In genomic region chr11:46332093-46332567, GRCh38 we compare ENCODE assay signal across 2 cellular contexts.
A peak's percentile ranks its signal among the peaks of the same experiment; 100 is the strongest.
TF ChIP-seq lines count a peak whose summit lies in the region.

No MANE protein-coding gene starts in this region.

TF ChIP-seq in HepG2, 621 proteins besides CTCF, POLR2A, EP300 and RAD21:
- TF ChIP-seq, protein P1, sequence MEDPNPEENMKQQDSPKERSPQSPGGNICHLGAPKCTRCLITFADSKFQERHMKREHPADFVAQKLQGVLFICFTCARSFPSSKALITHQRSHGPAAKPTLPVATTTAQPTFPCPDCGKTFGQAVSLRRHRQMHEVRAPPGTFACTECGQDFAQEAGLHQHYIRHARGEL (CRISPR knock-in tag; IDR thresholded peaks at IDR 0.05) = no peak
- TF ChIP-seq DNMT1 (CRISPR knock-in tag; IDR thresholded peaks at IDR 0.05) = no peak
- no peak for TF ChIP-seq ISX (CRISPR knock-in tag; conservative IDR thresholded peaks at IDR 0.05)
- TF ChIP-seq ZNF652 (CRISPR knock-in tag; IDR thresholded peaks at IDR 0.05; ENCODE audit: borderline replicate concordance, low read depth) = peak; percentile 81
- TF ChIP-seq, protein P2, sequence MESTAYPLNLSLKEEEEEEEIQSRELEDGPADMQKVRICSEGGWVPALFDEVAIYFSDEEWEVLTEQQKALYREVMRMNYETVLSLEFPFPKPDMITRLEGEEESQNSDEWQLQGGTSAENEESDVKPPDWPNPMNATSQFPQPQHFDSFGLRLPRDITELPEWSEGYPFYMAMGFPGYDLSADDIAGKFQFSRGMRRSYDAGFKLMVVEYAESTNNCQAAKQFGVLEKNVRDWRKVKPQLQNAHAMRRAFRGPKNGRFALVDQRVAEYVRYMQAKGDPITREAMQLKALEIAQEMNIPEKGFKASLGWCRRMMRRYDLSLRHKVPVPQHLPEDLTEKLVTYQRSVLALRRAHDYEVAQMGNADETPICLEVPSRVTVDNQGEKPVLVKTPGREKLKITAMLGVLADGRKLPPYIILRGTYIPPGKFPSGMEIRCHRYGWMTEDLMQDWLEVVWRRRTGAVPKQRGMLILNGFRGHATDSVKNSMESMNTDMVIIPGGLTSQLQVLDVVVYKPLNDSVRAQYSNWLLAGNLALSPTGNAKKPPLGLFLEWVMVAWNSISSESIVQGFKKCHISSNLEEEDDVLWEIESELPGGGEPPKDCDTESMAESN (CRISPR knock-in tag; conservative IDR thresholded peaks at IDR 0.05) = no peak

TF ChIP-seq in SK-N-SH treated with all-trans-retinoic acid at 6 μM for 48 hours, 23 proteins besides CTCF, POLR2A, EP300 and RAD21:
- TF ChIP-seq ZFP3 (CRISPR knock-in tag; IDR thresholded peaks at IDR 0.05) (no peak), SNAI2 (CRISPR knock-in tag; IDR thresholded peaks at IDR 0.05) (no peak), ZNF70 (CRISPR knock-in tag; IDR thresholded peaks at IDR 0.05) (no peak), ZFP30 (CRISPR knock-in tag; IDR thresholded peaks at IDR 0.05) (no peak), ARNTL (CRISPR knock-in tag; IDR thresholded peaks at IDR 0.05; ENCODE audit: borderline replicate concordance, low read depth) (no peak), TOX (CRISPR knock-in tag; IDR thresholded peaks at IDR 0.05; ENCODE audit: borderline replicate concordance) (no peak), GLIS3 (CRISPR knock-in tag; IDR thresholded peaks at IDR 0.05) (no peak), POU6F1 (CRISPR knock-in tag; IDR thresholded peaks at IDR 0.05; ENCODE audit: borderline replicate concordance, low read depth) (no peak), RARB (CRISPR knock-in tag; IDR thresholded peaks at IDR 0.05) (no peak), PPARA (CRISPR knock-in tag; IDR thresholded peaks at IDR 0.05; ENCODE audit: borderline replicate concordance) (no peak), ISL1 (CRISPR knock-in tag; IDR thresholded peaks at IDR 0.05) (no peak)
TF ChIP-seq in SK-N-SH treated with all-trans-retinoic acid at 6 μM for 48 hours: peak in this region for 0.
